In the genomic region with DNA sequence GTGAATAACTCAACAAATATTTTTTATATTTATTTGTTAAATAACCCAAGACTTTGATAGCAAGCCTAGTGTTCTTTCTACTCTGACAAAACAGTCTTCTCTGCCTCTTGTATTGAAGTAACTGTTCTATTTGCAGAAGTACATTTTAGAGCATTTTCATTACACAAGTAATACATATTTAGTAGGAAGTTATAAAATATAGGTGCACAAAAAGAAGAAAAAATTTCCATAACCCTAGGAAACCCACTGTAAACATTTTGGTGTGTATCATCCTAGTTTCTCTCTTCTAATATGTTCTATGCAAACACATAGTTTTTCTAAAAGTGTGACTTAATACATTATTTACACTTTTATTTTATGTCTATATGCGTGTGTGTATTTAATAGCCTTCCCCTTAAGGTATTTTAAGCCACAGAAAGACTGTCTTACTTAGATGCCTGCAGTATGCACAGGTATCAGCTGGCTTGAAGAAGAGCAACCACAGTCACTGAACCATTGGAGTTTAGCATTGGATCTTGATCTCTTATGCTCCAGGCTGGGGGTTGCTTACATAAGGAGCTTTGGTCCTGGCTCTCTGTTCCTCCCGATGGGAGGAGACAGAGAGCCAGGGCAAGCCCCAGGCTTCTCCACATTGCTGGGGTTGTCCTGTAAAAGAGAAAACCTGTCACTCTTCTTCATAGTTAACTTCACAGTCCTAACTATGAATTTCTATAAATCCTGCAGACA, we compare ENCODE assay signal across 16 cellular contexts. TPM values are rescaled to one million over a fixed set of nuclear protein-coding genes. Genes with fewer than 3 reads are reported as not detected.
DNase-seq lines count a peak whose midpoint lies in the region; ATAC-seq and TF ChIP-seq lines count a peak whose summit lies in the region.
"Had no signal": no experiment of that assay in that cellular context is flagged by ENCODE, and none has a peak within 500 bp of the region (broad histone marks: within the 10 kb centered on the region; RNA-seq: fewer than 3 reads in every experiment).

No MANE protein-coding gene starts in this region.

- no peak for DNase-seq in breast epithelium (ENCODE audit: low spot score in 2 of 2)
- DNase-seq in MCF 10A (ENCODE audit: unreplicated experiment) = no peak
- peak in 26 of 42 donors; percentile 12 to 77 (median 34) for DNase-seq in head of caudate nucleus
- DNase-seq in mucosa of descending colon = no peak
- DNase-seq in DMS79 (lab: John Stamatoyannopoulos, UW) = no peak
- no peak for DNase-seq in DMS153 treated with DMSO at 0.1 percent for 48 hours (lab: John Stamatoyannopoulos, UW; ENCODE audit: unreplicated experiment)
- DNase-seq: activated CD8-positive, alpha-beta memory T cell treated with anti-CD3 and anti-CD28 coated beads, Interleukin-2, amount 10 ng/mL, durations not matched to agents 7 days and 5 days; cerebellar nuclear complex; DMS79 treated with DMSO at 0.1 percent for 48 hours; GOT3; NCI-H510A had no signal

- H3K4me3 ChIP-seq in breast epithelium (peak overlapping the region; percentile 61 to 65 (median 62)), mucosa of descending colon (no peak overlapping the region), urinary bladder (ENCODE audit: low read depth, low read length) (peak overlapping the region; percentile 16)
- H3K4me3 ChIP-seq: GM12878 had no signal

- peaks cover 33% of the 10 kb centered on the region for H3K36me3 Mint-ChIP-seq in MCF 10A (ENCODE audit: insufficient read depth, unreplicated experiment)
- no peaks in the 10 kb centered on the region for H3K36me3 Mint-ChIP-seq in stimulated activated memory B cell treated with anti-CD40 and anti-IgM and Interleukin-4, amounts not matched to agents 10 μg/mL and 1 μg/mL and 100 μg/mL, for 72 hours
- H3K36me3 Mint-ChIP-seq: activated CD8-positive, alpha-beta memory T cell treated with anti-CD3 and anti-CD28 coated beads, Interleukin-2, amount 10 ng/mL, durations not matched to agents 7 days and 5 days had no signal

- no peak overlapping the region for H3K4me3 Mint-ChIP-seq in MCF 10A (ENCODE audit: unreplicated experiment)
- H3K4me3 Mint-ChIP-seq in stimulated activated memory B cell treated with anti-CD40 and anti-IgM and Interleukin-4, amounts not matched to agents 10 μg/mL and 1 μg/mL and 100 μg/mL, for 72 hours = no peak overlapping the region
- H3K4me3 Mint-ChIP-seq: activated CD8-positive, alpha-beta memory T cell treated with anti-CD3 and anti-CD28 coated beads, Interleukin-2, amount 10 ng/mL, durations not matched to agents 7 days and 5 days; activated naive CD8-positive, alpha-beta T cell; neural crest cell had no signal

- no peaks in the 10 kb centered on the region for H3K27me3 Mint-ChIP-seq in MCF 10A (ENCODE audit: insufficient read depth, unreplicated experiment)
- no peaks in the 10 kb centered on the region for H3K27me3 Mint-ChIP-seq in stimulated activated memory B cell treated with anti-CD40 and anti-IgM and Interleukin-4, amounts not matched to agents 10 μg/mL and 1 μg/mL and 100 μg/mL, for 72 hours
- H3K27me3 Mint-ChIP-seq: activated CD8-positive, alpha-beta memory T cell treated with anti-CD3 and anti-CD28 coated beads, Interleukin-2, amount 10 ng/mL, durations not matched to agents 7 days and 5 days; activated naive CD8-positive, alpha-beta T cell had no signal

- BruUV-seq in MCF 10A (replicated peaks; lab: Mats Ljungman, UMichigan) = no TSS peak

- H3K9me3 Mint-ChIP-seq in MCF 10A (ENCODE audit: unreplicated experiment) = no peaks in the 10 kb centered on the region
- no peaks in the 10 kb centered on the region for H3K9me3 Mint-ChIP-seq in stimulated activated memory B cell treated with anti-CD40 and anti-IgM and Interleukin-4, amounts not matched to agents 10 μg/mL and 1 μg/mL and 100 μg/mL, for 72 hours
- H3K9me3 Mint-ChIP-seq: neural crest cell had no signal

- ATAC-seq in mucosa of descending colon = peak; percentile 34
- no peak for ATAC-seq in stimulated activated memory B cell treated with anti-CD40 and anti-IgM and Interleukin-4, amounts not matched to agents 10 μg/mL and 1 μg/mL and 100 μg/mL, for 72 hours
- ATAC-seq: activated CD8-positive, alpha-beta memory T cell treated with anti-CD3 and anti-CD28 coated beads, Interleukin-2, amount 10 ng/mL, durations not matched to agents 7 days and 5 days; GM12878 had no signal

- CTCF ChIA-PET in MCF 10A (lab: Yijun Ruan, JAX) = interaction anchor here (0.7 to 1.8 kb wide), 4 partner anchors 28 to 1245 kb away, joined by 3 to 5 read pairs (median 3); no protein-coding TSS in a partner anchor

- peaks cover 18% of the 10 kb centered on the region for H3K4me1 Mint-ChIP-seq in MCF 10A (ENCODE audit: insufficient read depth, unreplicated experiment)
- H3K4me1 Mint-ChIP-seq in stimulated activated memory B cell treated with anti-CD40 and anti-IgM and Interleukin-4, amounts not matched to agents 10 μg/mL and 1 μg/mL and 100 μg/mL, for 72 hours = no peaks in the 10 kb centered on the region
- H3K4me1 Mint-ChIP-seq: activated CD8-positive, alpha-beta memory T cell treated with anti-CD3 and anti-CD28 coated beads, Interleukin-2, amount 10 ng/mL, durations not matched to agents 7 days and 5 days had no signal

- POLR2A ChIA-PET in MCF 10A (lab: Yijun Ruan, JAX) = interaction anchor here (1.0 to 1.5 kb wide), 2 partner anchors 35 to 36 kb away, joined by 3 to 5 read pairs; no protein-coding TSS in a partner anchor

- no peak for TF ChIP-seq POLR2A in breast epithelium (IDR thresholded peaks at IDR 0.05)

- TF ChIP-seq CTCF in breast epithelium (IDR thresholded peaks at IDR 0.05) (no peak), MCF 10A (IDR thresholded peaks at IDR 0.05; ENCODE audit: unreplicated experiment) (no peak), mucosa of descending colon (IDR thresholded peaks at IDR 0.05) (no peak)

- intact Hi-C loops in breast epithelium (cut with DNase I; ENCODE audit: low total_unique reads) = no loop called here
- intact Hi-C loops in MCF 10A (cut with micrococcal nuclease) = no loop called here
- intact Hi-C loops in head of caudate nucleus (cut with DNase I) = loop anchor here (5.0 to 10.0 kb wide), 2 partner anchors 49 to 77 kb away; no protein-coding TSS in a partner anchor
- intact Hi-C loops in mucosa of descending colon (cut with DNase I, micrococcal nuclease) = no loop called here

- H3K4me1 ChIP-seq in breast epithelium (peaks cover 0 to 3% of the 10 kb centered on the region in 2 donors), mucosa of descending colon (ENCODE audit: low read depth) (peaks cover 7% of the 10 kb centered on the region), urinary bladder (ENCODE audit: insufficient read depth) (no peaks in the 10 kb centered on the region)

- H3K27me3 ChIP-seq in breast epithelium = no peaks in the 10 kb centered on the region

- H3K36me3 ChIP-seq in breast epithelium (peaks cover 5% of the 10 kb centered on the region), mucosa of descending colon (ENCODE audit: low read depth) (peaks cover 4% of the 10 kb centered on the region), urinary bladder (ENCODE audit: insufficient read depth) (peaks cover 3% of the 10 kb centered on the region)

- peak overlapping the region in 1 of 2 donors; percentile 29 for H3K27ac ChIP-seq in breast epithelium
- H3K27ac ChIP-seq in urinary bladder (ENCODE audit: low read depth) = no peak overlapping the region

- H3K9me3 ChIP-seq in breast epithelium (no peaks in the 10 kb centered on the region), mucosa of descending colon (no peaks in the 10 kb centered on the region)

- WGBS in urinary bladder = 58% methylated on average over 2 of the region's 2 CpGs

- H3K27ac Mint-ChIP-seq in MCF 10A (ENCODE audit: low read depth, unreplicated experiment) = no peak overlapping the region
- H3K27ac Mint-ChIP-seq in stimulated activated memory B cell treated with anti-CD40 and anti-IgM and Interleukin-4, amounts not matched to agents 10 μg/mL and 1 μg/mL and 100 μg/mL, for 72 hours = no peak overlapping the region
- H3K27ac Mint-ChIP-seq: activated CD8-positive, alpha-beta memory T cell treated with anti-CD3 and anti-CD28 coated beads, Interleukin-2, amount 10 ng/mL, durations not matched to agents 7 days and 5 days; activated naive CD8-positive, alpha-beta T cell had no signal

RNA-seq across cellular contexts. Expression of a gene that starts 3.8 kb away (rescaled TPM):
- total RNA-seq in breast epithelium (1,000 to 10,000 TPM in 2 of 3 donors, 100 to 1,000 TPM in 1; 509 to 1,868 (median 1,002) TPM), MCF 10A (2022) (5.8 and 8.3 TPM in 2 replicates), mucosa of descending colon (1,000 to 10,000 TPM; 1,113 to 2,199 (median 1,750) TPM), urinary bladder (433 TPM)
- 283 TPM for polyA plus RNA-seq in urinary bladder

RNA-seq across cellular contexts. Expression of a gene that starts 51.3 kb away (rescaled TPM):
- total RNA-seq in breast epithelium (1 to 10 TPM in 1 of 3 donors, under 1 TPM in 2; 0.88 to 1.3 (median 0.96) TPM), MCF 10A (2022) (not detected in 2 replicates), mucosa of descending colon (under 1 TPM; 0.12 to 0.94 (median 0.47) TPM), urinary bladder (3.3 TPM)
- polyA plus RNA-seq in urinary bladder = 2.1 TPM
- total RNA-seq: neural crest cell had no signal

Comparison
In these comparisons a context has a peak if more than half of its experiments do, and no peak if none do; other contexts are left out.
1. RNA of a gene that starts 3.8 kb away (total RNA-seq): 1,113 to 2,199 TPM in mucosa of descending colon, 509 to 1,868 TPM in breast epithelium and 433 TPM in urinary bladder (single experiment); 5.8 to 8.3 TPM in MCF 10A; every median in the first group is over 10 times any median in the second.
2. DNase-seq: peak in head of caudate nucleus (26 of 42); none in breast epithelium (0 of 2), MCF 10A (single experiment), mucosa of descending colon (0 of 3), DMS79 (single experiment) and DMS153 treated with DMSO at 0.1 percent for 48 hours (single experiment).